1 cellular context compared by ENCODE assay signal in the genomic region with DNA sequence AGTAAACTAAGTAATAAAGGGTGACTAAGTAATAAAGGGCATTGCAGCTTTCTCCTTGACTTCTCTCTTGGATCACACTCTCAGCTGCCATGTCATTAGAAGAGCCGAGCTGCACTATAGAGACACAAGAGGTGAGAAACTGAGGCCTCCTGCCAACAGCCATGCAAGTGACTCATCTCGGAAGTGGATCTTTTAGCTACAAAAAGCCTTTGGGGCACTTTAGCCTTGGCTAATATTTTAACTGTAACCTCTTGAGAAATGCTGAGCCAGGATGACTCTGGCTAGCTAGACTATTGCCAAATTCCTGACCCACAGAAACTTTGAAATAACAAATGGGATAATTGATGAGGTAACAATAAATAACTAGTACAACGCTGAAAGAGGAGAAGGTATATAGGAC.
A peak's percentile ranks its signal among the peaks of the same experiment; 100 is the strongest.
TF ChIP-seq lines count a peak whose summit lies in the region.

No MANE protein-coding gene starts in this region.

TF ChIP-seq in IMR-90, 13 proteins besides CTCF, POLR2A, EP300 and RAD21:
- peak; percentile 86 for TF ChIP-seq CEBPB (IDR thresholded peaks at IDR 0.05; ENCODE audit: low read depth, low read length)
- TF ChIP-seq NFE2L2 (IDR thresholded peaks at IDR 0.05; ENCODE audit: low read depth, low read length): peak; percentile 92
- 0 out of 2 replicates have a peak, but pooled peaks have one; percentile 26 for TF ChIP-seq FOS (IDR thresholded peaks at IDR 0.05; ENCODE audit: low read depth, low read length)
- no peak for TF ChIP-seq RFX5 (IDR thresholded peaks at IDR 0.05; ENCODE audit: low read depth, low read length)
- peak; percentile 79 for TF ChIP-seq MAFK (IDR thresholded peaks at IDR 0.05; ENCODE audit: low read depth, low read length)
